2 cellular contexts compared by ENCODE assay signal in genomic region chr9:113056191-113057106, GRCh38.
TF ChIP-seq lines count a peak whose summit lies in the region.

TSS of gene ZFP37 (minus strand) at chr9:113056724. CDS start at chr9:113056688, 36 bp downstream.

TF ChIP-seq in GM23338, 12 proteins besides CTCF, POLR2A, EP300 and RAD21 (continued from another document):
- TF ChIP-seq REST (IDR thresholded peaks at IDR 0.05; ENCODE audit: unreplicated experiment) (no peak), JUNB (IDR thresholded peaks at IDR 0.05; ENCODE audit: unreplicated experiment) (no peak), ETS1 (IDR thresholded peaks at IDR 0.05) (peak; percentile 93), EZH2phosphoT487 (IDR thresholded peaks at IDR 0.05; ENCODE audit: unreplicated experiment) (no peak), STAT1 (IDR thresholded peaks at IDR 0.05; ENCODE audit: unreplicated experiment) (no peak), CREB1 (CRISPR knock-in tag; IDR thresholded peaks at IDR 0.05; ENCODE audit: low read depth) (peak; percentile 20; the same call in 1 of the 2 replicates), ZNF462 (CRISPR knock-in tag; IDR thresholded peaks at IDR 0.05) (no peak), ZNF114 (CRISPR knock-in tag; IDR thresholded peaks at IDR 0.05) (peak; percentile 92), ZNF331 (CRISPR knock-in tag; IDR thresholded peaks at IDR 0.05; ENCODE audit: low read depth) (no peak), POLR2AphosphoS5 (IDR thresholded peaks at IDR 0.05; ENCODE audit: low read depth) (peak; percentile 68)

TF ChIP-seq in GM12878, 131 proteins besides CTCF, POLR2A, EP300 and RAD21 (continued from another document and continues in another):
- no peak for TF ChIP-seq ATF2 (IDR thresholded peaks at IDR 0.05; ENCODE audit: low read length)
- no peak for TF ChIP-seq FOXM1 (IDR thresholded peaks at IDR 0.05; ENCODE audit: low read depth, low read length)
- no peak for TF ChIP-seq CBFB (IDR thresholded peaks at IDR 0.05; ENCODE audit: low read depth)
- no peak for TF ChIP-seq NR2C2 (IDR thresholded peaks at IDR 0.05; ENCODE audit: borderline replicate concordance, control insufficient read depth, insufficient read length, low read depth)
- TF ChIP-seq PML (IDR thresholded peaks at IDR 0.05; ENCODE audit: low read length), result peak; percentile 77
- no peak for TF ChIP-seq KAT2A (conservative IDR thresholded peaks at IDR 0.05; ENCODE audit: control insufficient read depth, low read depth, low read length)
- no peak for TF ChIP-seq CEBPB (IDR thresholded peaks at IDR 0.05; ENCODE audit: borderline replicate concordance in 1 of 2, low read depth in 2 of 2, low read length in 2 of 2)
- TF ChIP-seq NRF1 (conservative IDR thresholded peaks at IDR 0.05; ENCODE audit: low read depth, low read length), result no peak
- no peak for TF ChIP-seq ZNF687 (IDR thresholded peaks at IDR 0.05)
- TF ChIP-seq RFX5 (IDR thresholded peaks at IDR 0.05; ENCODE audit: low read depth, low read length), result no peak
- no peak for TF ChIP-seq IRF5 (IDR thresholded peaks at IDR 0.05; ENCODE audit: borderline replicate concordance)
- TF ChIP-seq YY1 (IDR thresholded peaks at IDR 0.05; ENCODE audit: low read depth, low read length), result peak; percentile 100
- no peak for TF ChIP-seq BMI1 (IDR thresholded peaks at IDR 0.05; ENCODE audit: borderline replicate concordance)
- no peak for TF ChIP-seq BCLAF1 (IDR thresholded peaks at IDR 0.05)
- TF ChIP-seq ZBED1 (IDR thresholded peaks at IDR 0.05; ENCODE audit: borderline replicate concordance), result no peak
- peak; percentile 83 for TF ChIP-seq GABPA (IDR thresholded peaks at IDR 0.05; ENCODE audit: low read depth)
- no peak for TF ChIP-seq SIN3A (IDR thresholded peaks at IDR 0.05; ENCODE audit: low read depth, low read length)
- TF ChIP-seq STAT3 (IDR thresholded peaks at IDR 0.05; ENCODE audit: low read depth, low read length), result no peak
- no peak for TF ChIP-seq ZZZ3 (IDR thresholded peaks at IDR 0.05; ENCODE audit: control insufficient read depth, insufficient read length, low read depth)
- TF ChIP-seq CUX1 (IDR thresholded peaks at IDR 0.05; ENCODE audit: insufficient replicate concordance, low read depth, low read length), result no peak
- peak; percentile 86 for TF ChIP-seq SIX5 (IDR thresholded peaks at IDR 0.05; ENCODE audit: low read depth, low read length, severe bottlenecking)
- TF ChIP-seq HDAC6 (IDR thresholded peaks at IDR 0.05; ENCODE audit: unreplicated experiment), result no peak
- TF ChIP-seq BHLHE40 (IDR thresholded peaks at IDR 0.05; ENCODE audit: borderline replicate concordance in 1 of 2, low read depth in 2 of 2, low read length in 1 of 2), result no peak
- TF ChIP-seq CHD2 (IDR thresholded peaks at IDR 0.05; ENCODE audit: borderline replicate concordance, low read depth, low read length), result no peak
- TF ChIP-seq JUND (IDR thresholded peaks at IDR 0.05; ENCODE audit: low read depth, low read length), result no peak
- no peak for TF ChIP-seq EZH2 (IDR thresholded peaks at IDR 0.05; ENCODE audit: borderline replicate concordance, control insufficient read depth, low read depth, low read length)
- TF ChIP-seq ZNF274 (IDR thresholded peaks at IDR 0.05; ENCODE audit: insufficient read depth, insufficient read length), result no peak
- TF ChIP-seq EED (IDR thresholded peaks at IDR 0.05; ENCODE audit: low read depth), result peak; percentile 23
- 0 out of 4 replicates have a peak, but pooled peaks of 1 of the 2 experiments have one; percentile 7 for TF ChIP-seq ETV6 (conservative IDR thresholded peaks at IDR 0.05 in 1 of 2, IDR thresholded peaks at IDR 0.05 in 1 of 2; ENCODE audit: borderline replicate concordance in 1 of 2, low read depth in 1 of 2)
- TF ChIP-seq NR2C1 (IDR thresholded peaks at IDR 0.05), result no peak
- TF ChIP-seq NR2F1 (conservative IDR thresholded peaks at IDR 0.05), result no peak
- no peak for TF ChIP-seq SMAD1 (IDR thresholded peaks at IDR 0.05; ENCODE audit: low read depth, partially characterized antibody)
- no peak for TF ChIP-seq PAX8 (IDR thresholded peaks at IDR 0.05)
- TF ChIP-seq SRF (IDR thresholded peaks at IDR 0.05; ENCODE audit: low read depth in 2 of 2, low read length in 2 of 2), result no peak
- no peak for TF ChIP-seq ZBTB33 (IDR thresholded peaks at IDR 0.05)
- no peak for TF ChIP-seq ATF3 (IDR thresholded peaks at IDR 0.05; ENCODE audit: borderline replicate concordance, extremely low read depth, low read depth, low read length)
- TF ChIP-seq CREM (IDR thresholded peaks at IDR 0.05; ENCODE audit: low read depth), result peak; percentile 70; the same call in 1 of the 2 replicates
- TF ChIP-seq TAF1 (IDR thresholded peaks at IDR 0.05; ENCODE audit: borderline replicate concordance, low read depth, low read length), result peak; percentile 41; the same call in 1 of the 2 replicates
- TF ChIP-seq HCFC1 (IDR thresholded peaks at IDR 0.05; ENCODE audit: low read length), result peak; percentile 40; the same call in 1 of the 2 replicates
- TF ChIP-seq SUZ12 (IDR thresholded peaks at IDR 0.05; ENCODE audit: unreplicated experiment), result no peak
- TF ChIP-seq MAX (IDR thresholded peaks at IDR 0.05; ENCODE audit: low read depth, low read length), result no peak
- TF ChIP-seq MXI1 (IDR thresholded peaks at IDR 0.05; ENCODE audit: low read depth, low read length), result no peak
- TF ChIP-seq MTA3 (IDR thresholded peaks at IDR 0.05; ENCODE audit: borderline replicate concordance, low read length), result no peak; the same call in 1 of the 2 replicates
- no peak for TF ChIP-seq RELA (IDR thresholded peaks at IDR 0.05; ENCODE audit: borderline replicate concordance, partially characterized antibody)
- no peak for TF ChIP-seq KLF5 (IDR thresholded peaks at IDR 0.05; ENCODE audit: partially characterized antibody)
